Comparison of ENCODE assay signal across 1 cellular context in the genomic region with DNA sequence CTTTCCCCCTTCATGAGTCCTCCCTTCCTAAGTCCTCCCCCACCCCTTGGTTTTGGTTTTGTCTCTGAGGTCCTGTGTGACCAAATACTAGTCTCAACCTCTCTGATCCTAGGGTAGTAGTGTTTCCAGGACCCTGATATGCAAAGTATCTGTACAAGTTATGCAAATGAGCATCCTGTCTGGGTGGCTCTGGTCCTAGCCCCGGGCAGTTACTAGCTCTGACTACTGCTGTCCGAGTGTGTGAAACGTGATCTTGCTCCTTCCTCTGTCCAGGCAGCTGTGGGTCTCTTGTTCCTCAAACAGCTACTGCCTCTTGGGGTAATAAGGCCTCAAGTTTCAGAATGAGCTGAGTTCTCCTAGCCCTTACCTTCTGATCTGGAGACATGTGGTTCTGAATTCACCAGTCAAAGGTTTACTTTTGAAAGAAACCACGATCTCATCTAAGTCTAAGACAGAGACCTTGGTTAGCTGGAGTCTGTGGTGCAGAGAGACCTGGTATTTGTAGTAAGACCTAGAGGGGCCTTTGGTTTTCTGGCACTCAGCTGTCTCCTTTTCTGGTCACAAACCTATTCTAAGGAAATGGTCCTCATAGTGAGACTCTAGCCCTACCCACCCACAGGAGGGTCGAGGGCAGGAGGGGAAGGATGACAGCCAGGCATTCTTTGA.
TF ChIP-seq lines count a peak whose summit lies in the region.

No MANE protein-coding gene starts in this region.

TF ChIP-seq in K562, 482 proteins besides CTCF, POLR2A, EP300 and RAD21 (continues in another document):
- TF ChIP-seq, protein P1, sequence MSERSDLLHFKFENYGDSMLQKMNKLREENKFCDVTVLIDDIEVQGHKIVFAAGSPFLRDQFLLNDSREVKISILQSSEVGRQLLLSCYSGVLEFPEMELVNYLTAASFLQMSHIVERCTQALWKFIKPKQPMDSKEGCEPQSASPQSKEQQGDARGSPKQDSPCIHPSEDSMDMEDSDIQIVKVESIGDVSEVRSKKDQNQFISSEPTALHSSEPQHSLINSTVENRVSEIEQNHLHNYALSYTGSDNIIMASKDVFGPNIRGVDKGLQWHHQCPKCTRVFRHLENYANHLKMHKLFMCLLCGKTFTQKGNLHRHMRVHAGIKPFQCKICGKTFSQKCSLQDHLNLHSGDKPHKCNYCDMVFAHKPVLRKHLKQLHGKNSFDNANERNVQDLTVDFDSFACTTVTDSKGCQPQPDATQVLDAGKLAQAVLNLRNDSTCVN (CRISPR knock-in tag; IDR thresholded peaks at IDR 0.05), result no peak
- TF ChIP-seq PHTF2 (CRISPR knock-in tag; IDR thresholded peaks at IDR 0.05) (no peak), CXXC5 (CRISPR knock-in tag; IDR thresholded peaks at IDR 0.05) (no peak), BCOR (IDR thresholded peaks at IDR 0.05) (0 out of 2 replicates have a peak, but pooled peaks have one; percentile 22), SETDB1 (IDR thresholded peaks at IDR 0.05; ENCODE audit: low read length) (no peak), TAL1 (IDR thresholded peaks at IDR 0.05) (no peak), SNRNP70 (optimal IDR thresholded peaks at IDR 0.05; ENCODE audit: low read depth, low read length) (no peak), SMARCA5 (IDR thresholded peaks at IDR 0.05) (peak; percentile 58; the same call in 1 of the 2 replicates), SIN3A (IDR thresholded peaks at IDR 0.05; ENCODE audit: borderline replicate concordance in 2 of 2, control insufficient read depth in 1 of 2, low read depth in 2 of 2, low read length in 2 of 2) (no peak), ETV6 (IDR thresholded peaks at IDR 0.05; ENCODE audit: borderline replicate concordance in 1 of 2, low read depth in 2 of 2, low read length in 1 of 2) (no peak), ETV6 (CRISPR knock-in tag; IDR thresholded peaks at IDR 0.05; ENCODE audit: borderline replicate concordance) (no peak), ZNF57 (CRISPR knock-in tag; IDR thresholded peaks at IDR 0.05) (no peak), CEBPB (tag; IDR thresholded peaks at IDR 0.05) (no peak), ZNF133 (CRISPR knock-in tag; IDR thresholded peaks at IDR 0.05) (no peak), CHD4 (IDR thresholded peaks at IDR 0.05; ENCODE audit: insufficient read depth, insufficient replicate concordance, low read depth, low read length, poor library complexity, severe bottlenecking) (no peak), KDM2B (CRISPR knock-in tag; IDR thresholded peaks at IDR 0.05) (no peak), CHD1 (IDR thresholded peaks at IDR 0.05; ENCODE audit: low read length) (no peak), KDM1A (IDR thresholded peaks at IDR 0.05) (0 out of 4 replicates have a peak, but pooled peaks have one; percentile 12 to 15), U2AF1 (optimal IDR thresholded peaks at IDR 0.05; ENCODE audit: low read depth, low read length) (no peak), ILF3 (IDR thresholded peaks at IDR 0.05; ENCODE audit: borderline replicate concordance) (no peak), ZNF12 (CRISPR knock-in tag; IDR thresholded peaks at IDR 0.05) (peak; percentile 83; the same call in 1 of the 2 replicates), PTBP1 (IDR thresholded peaks at IDR 0.05; ENCODE audit: low read depth, low read length) (no peak), HCFC1 (IDR thresholded peaks at IDR 0.05; ENCODE audit: low read depth, low read length) (no peak), RBM25 (IDR thresholded peaks at IDR 0.05; ENCODE audit: low read depth, low read length, severe bottlenecking) (peak; percentile 29)
- TF ChIP-seq, protein P2, sequence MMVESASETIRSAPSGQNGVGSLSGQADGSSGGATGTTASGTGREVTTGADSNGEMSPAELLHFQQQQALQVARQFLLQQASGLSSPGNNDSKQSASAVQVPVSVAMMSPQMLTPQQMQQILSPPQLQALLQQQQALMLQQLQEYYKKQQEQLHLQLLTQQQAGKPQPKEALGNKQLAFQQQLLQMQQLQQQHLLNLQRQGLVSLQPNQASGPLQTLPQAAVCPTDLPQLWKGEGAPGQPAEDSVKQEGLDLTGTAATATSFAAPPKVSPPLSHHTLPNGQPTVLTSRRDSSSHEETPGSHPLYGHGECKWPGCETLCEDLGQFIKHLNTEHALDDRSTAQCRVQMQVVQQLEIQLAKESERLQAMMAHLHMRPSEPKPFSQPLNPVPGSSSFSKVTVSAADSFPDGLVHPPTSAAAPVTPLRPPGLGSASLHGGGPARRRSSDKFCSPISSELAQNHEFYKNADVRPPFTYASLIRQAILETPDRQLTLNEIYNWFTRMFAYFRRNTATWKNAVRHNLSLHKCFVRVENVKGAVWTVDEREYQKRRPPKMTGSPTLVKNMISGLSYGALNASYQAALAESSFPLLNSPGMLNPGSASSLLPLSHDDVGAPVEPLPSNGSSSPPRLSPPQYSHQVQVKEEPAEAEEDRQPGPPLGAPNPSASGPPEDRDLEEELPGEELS (CRISPR knock-in tag; IDR thresholded peaks at IDR 0.05; ENCODE audit: borderline replicate concordance), result no peak
- TF ChIP-seq, protein P3, sequence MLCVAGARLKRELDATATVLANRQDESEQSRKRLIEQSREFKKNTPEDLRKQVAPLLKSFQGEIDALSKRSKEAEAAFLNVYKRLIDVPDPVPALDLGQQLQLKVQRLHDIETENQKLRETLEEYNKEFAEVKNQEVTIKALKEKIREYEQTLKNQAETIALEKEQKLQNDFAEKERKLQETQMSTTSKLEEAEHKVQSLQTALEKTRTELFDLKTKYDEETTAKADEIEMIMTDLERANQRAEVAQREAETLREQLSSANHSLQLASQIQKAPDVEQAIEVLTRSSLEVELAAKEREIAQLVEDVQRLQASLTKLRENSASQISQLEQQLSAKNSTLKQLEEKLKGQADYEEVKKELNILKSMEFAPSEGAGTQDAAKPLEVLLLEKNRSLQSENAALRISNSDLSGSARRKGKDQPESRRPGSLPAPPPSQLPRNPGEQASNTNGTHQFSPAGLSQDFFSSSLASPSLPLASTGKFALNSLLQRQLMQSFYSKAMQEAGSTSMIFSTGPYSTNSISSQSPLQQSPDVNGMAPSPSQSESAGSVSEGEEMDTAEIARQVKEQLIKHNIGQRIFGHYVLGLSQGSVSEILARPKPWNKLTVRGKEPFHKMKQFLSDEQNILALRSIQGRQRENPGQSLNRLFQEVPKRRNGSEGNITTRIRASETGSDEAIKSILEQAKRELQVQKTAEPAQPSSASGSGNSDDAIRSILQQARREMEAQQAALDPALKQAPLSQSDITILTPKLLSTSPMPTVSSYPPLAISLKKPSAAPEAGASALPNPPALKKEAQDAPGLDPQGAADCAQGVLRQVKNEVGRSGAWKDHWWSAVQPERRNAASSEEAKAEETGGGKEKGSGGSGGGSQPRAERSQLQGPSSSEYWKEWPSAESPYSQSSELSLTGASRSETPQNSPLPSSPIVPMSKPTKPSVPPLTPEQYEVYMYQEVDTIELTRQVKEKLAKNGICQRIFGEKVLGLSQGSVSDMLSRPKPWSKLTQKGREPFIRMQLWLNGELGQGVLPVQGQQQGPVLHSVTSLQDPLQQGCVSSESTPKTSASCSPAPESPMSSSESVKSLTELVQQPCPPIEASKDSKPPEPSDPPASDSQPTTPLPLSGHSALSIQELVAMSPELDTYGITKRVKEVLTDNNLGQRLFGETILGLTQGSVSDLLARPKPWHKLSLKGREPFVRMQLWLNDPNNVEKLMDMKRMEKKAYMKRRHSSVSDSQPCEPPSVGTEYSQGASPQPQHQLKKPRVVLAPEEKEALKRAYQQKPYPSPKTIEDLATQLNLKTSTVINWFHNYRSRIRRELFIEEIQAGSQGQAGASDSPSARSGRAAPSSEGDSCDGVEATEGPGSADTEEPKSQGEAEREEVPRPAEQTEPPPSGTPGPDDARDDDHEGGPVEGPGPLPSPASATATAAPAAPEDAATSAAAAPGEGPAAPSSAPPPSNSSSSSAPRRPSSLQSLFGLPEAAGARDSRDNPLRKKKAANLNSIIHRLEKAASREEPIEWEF (CRISPR knock-in tag; IDR thresholded peaks at IDR 0.05), result no peak
- TF ChIP-seq, protein P4, sequence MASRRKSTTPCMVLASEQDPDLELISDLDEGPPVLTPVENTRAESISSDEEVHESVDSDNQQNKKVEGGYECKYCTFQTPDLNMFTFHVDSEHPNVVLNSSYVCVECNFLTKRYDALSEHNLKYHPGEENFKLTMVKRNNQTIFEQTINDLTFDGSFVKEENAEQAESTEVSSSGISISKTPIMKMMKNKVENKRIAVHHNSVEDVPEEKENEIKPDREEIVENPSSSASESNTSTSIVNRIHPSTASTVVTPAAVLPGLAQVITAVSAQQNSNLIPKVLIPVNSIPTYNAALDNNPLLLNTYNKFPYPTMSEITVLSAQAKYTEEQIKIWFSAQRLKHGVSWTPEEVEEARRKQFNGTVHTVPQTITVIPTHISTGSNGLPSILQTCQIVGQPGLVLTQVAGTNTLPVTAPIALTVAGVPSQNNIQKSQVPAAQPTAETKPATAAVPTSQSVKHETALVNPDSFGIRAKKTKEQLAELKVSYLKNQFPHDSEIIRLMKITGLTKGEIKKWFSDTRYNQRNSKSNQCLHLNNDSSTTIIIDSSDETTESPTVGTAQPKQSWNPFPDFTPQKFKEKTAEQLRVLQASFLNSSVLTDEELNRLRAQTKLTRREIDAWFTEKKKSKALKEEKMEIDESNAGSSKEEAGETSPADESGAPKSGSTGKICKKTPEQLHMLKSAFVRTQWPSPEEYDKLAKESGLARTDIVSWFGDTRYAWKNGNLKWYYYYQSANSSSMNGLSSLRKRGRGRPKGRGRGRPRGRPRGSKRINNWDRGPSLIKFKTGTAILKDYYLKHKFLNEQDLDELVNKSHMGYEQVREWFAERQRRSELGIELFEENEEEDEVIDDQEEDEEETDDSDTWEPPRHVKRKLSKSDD (conservative IDR thresholded peaks at IDR 0.05; ENCODE audit: low read length), result no peak
- TF ChIP-seq, protein P5, sequence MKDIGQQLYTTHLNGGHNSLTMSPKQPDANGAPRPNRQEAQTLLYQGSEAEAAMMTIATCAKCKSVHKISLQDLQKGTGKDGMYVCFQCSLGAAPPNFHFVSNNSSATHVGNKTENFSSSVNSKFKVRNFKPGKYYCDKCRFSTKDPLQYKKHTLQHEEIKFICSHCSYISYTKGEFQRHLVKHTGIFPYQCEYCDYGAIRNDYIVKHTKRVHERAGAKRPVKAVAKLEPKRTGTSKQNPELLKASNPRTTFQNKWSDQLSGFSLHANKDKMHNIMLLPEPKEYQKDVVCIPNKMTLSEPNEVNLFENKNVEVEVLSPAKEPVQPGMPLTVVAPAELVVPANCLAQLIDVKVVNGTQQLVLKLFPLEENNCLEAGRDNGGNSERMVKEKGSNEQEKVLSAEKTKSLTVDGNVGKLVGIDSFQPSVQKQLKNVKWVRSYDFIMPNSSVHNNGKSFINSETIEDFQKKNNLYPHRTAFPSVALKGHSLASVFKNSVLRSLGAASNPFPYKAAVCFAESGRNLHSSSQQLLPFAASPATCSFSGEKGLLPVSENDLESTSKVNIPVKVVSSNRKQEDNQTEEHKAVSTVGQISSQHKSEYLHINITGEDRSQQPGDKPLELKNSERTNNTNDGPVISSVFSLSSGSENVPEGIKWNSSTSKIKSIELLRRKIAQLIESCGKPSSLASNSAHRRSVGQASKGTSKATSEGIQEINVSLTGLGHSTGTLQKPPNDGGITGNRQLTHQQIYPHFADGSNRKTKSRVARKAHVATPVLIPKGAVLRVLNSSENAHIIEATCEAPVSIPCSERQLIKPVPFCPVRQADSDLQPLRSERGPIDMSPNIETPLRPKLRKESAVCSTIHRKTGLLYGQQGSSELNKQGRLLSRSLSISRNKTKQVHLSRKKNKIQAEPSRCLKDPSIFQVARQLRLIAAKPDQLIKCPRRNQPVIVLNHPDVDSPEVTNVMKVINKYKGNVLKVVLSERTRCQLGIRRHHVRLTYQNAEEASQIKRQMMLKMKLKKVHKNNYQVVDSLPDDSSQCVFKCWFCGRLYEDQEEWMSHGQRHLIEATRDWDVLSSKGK (CRISPR knock-in tag; IDR thresholded peaks at IDR 0.05), result no peak
- TF ChIP-seq, protein P6, sequence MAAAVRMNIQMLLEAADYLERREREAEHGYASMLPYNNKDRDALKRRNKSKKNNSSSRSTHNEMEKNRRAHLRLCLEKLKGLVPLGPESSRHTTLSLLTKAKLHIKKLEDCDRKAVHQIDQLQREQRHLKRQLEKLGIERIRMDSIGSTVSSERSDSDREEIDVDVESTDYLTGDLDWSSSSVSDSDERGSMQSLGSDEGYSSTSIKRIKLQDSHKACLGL (CRISPR knock-in tag; IDR thresholded peaks at IDR 0.05; ENCODE audit: borderline replicate concordance, poor library complexity, severe bottlenecking), result no peak
- TF ChIP-seq, protein P7, sequence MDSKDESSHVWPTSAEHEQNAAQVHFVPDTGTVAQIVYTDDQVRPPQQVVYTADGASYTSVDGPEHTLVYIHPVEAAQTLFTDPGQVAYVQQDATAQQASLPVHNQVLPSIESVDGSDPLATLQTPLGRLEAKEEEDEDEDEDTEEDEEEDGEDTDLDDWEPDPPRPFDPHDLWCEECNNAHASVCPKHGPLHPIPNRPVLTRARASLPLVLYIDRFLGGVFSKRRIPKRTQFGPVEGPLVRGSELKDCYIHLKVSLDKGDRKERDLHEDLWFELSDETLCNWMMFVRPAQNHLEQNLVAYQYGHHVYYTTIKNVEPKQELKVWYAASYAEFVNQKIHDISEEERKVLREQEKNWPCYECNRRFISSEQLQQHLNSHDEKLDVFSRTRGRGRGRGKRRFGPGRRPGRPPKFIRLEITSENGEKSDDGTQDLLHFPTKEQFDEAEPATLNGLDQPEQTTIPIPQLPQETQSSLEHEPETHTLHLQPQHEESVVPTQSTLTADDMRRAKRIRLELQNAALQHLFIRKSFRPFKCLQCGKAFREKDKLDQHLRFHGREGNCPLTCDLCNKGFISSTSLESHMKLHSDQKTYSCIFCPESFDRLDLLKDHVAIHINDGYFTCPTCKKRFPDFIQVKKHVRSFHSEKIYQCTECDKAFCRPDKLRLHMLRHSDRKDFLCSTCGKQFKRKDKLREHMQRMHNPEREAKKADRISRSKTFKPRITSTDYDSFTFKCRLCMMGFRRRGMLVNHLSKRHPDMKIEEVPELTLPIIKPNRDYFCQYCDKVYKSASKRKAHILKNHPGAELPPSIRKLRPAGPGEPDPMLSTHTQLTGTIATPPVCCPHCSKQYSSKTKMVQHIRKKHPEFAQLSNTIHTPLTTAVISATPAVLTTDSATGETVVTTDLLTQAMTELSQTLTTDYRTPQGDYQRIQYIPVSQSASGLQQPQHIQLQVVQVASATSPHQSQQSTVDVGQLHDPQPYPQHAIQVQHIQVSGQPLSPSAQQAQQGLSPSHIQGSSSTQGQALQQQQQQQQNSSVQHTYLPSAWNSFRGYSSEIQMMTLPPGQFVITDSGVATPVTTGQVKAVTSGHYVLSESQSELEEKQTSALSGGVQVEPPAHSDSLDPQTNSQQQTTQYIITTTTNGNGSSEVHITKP (IDR thresholded peaks at IDR 0.05; ENCODE audit: partially characterized antibody), result no peak
- TF ChIP-seq, protein P8, sequence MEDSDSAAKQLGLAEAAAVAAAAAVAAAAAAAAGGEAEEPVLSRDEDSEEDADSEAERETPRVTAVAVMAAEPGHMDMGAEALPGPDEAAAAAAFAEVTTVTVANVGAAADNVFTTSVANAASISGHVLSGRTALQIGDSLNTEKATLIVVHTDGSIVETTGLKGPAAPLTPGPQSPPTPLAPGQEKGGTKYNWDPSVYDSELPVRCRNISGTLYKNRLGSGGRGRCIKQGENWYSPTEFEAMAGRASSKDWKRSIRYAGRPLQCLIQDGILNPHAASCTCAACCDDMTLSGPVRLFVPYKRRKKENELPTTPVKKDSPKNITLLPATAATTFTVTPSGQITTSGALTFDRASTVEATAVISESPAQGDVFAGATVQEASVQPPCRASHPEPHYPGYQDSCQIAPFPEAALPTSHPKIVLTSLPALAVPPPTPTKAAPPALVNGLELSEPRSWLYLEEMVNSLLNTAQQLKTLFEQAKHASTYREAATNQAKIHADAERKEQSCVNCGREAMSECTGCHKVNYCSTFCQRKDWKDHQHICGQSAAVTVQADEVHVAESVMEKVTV (CRISPR knock-in tag; IDR thresholded peaks at IDR 0.05), result no peak
- TF ChIP-seq, protein P9, sequence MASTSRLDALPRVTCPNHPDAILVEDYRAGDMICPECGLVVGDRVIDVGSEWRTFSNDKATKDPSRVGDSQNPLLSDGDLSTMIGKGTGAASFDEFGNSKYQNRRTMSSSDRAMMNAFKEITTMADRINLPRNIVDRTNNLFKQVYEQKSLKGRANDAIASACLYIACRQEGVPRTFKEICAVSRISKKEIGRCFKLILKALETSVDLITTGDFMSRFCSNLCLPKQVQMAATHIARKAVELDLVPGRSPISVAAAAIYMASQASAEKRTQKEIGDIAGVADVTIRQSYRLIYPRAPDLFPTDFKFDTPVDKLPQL (IDR thresholded peaks at IDR 0.05; ENCODE audit: extremely low read depth, insufficient read length), result no peak
